In the genomic region with DNA sequence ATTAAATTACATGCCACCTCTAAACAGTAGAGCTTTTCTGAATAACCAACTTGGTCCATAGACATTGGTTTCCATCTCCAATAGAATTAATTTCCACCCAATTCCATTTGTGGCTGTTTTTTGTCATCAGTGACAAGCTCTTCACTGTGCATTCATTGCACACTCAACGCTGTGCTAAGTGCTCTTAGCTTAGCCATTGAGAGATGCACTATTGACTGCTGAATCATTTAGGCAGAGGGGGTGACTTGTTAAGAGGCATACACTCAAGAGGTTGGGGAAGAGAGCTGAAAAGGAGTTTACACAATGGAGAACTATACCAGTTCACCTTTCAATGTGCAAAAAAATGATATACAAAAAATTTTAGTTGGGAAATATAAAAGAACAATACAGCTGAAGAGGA, we compare ENCODE assay signal across 24 cellular contexts.
A peak's percentile ranks its signal among the peaks of the same experiment; 100 is the strongest.
DNase-seq lines count a peak whose midpoint lies in the region; ATAC-seq and FAIRE-seq lines count a peak whose summit lies in the region.
"Had no signal": no experiment of that assay in that cellular context is flagged by ENCODE, and none has a peak within 500 bp of the region (broad histone marks: within the 10 kb centered on the region; RNA-seq: fewer than 3 reads in every experiment).

No MANE protein-coding gene starts in this region.

- DNase-seq in NCI-H1105 (lab: John Stamatoyannopoulos, UW), result peak; percentile 39
- DNase-seq in NCI-H2029 treated with DMSO at 0.1 percent for 48 hours (lab: John Stamatoyannopoulos, UW), result peak; percentile 84
- peak; percentile 41 for DNase-seq in NCI-H510A treated with DMSO at 0.1 percent for 48 hours (lab: John Stamatoyannopoulos, UW)
- no peak for DNase-seq in urothelium cell line (ENCODE audit: low spot score)
- DNase-seq in NCI-H2081 treated with DMSO at 0.1 percent for 48 hours (lab: John Stamatoyannopoulos, UW), result no peak
- DNase-seq: activated CD4-positive, alpha-beta T cell treated with anti-CD3 and anti-CD28 coated beads, Interleukin-2, amount 50 U/mL, for 48 hours; activated naive CD4-positive, alpha-beta T cell treated with Interleukin-2 at 50 U/mL for 16 hours; caudate nucleus; cortex of kidney; effector memory CD4-positive, alpha-beta T cell; hypothalamus; KBM-7; left cardiac atrium; mesenchymal stem cell; NCI-H1930; NCI-H526; pancreas; PC-9 had no signal

- ATAC-seq in GM21786 (IDR thresholded peaks at IDR 0.05; ENCODE audit: unreplicated experiment), result no peak
- ATAC-seq in HG02759 (IDR thresholded peaks at IDR 0.05; ENCODE audit: unreplicated experiment), result no peak
- ATAC-seq: activated CD4-positive, CD25-positive, alpha-beta regulatory T cell treated with anti-CD3 and anti-CD28 coated beads, Interleukin-2, amount 50 U/mL, for 24 hours; GM12878; left cardiac atrium; pancreas; stimulated activated memory B cell treated with anti-CD40 and anti-IgM and Interleukin-4, amounts not matched to agents 10 μg/mL and 1 μg/mL and 100 μg/mL, for 72 hours had no signal

- FAIRE-seq in urothelium cell line (lab: Jason Lieb, UNC), result peak; percentile 69
- FAIRE-seq: GM12878, pancreas, TTC549 had no signal

Comparison
In these comparisons a context has a peak if more than half of its experiments do, and no peak if none do; other contexts are left out.
1. DNase-seq: peak in NCI-H1105 (single experiment), NCI-H2029 treated with DMSO at 0.1 percent for 48 hours (single experiment) and NCI-H510A treated with DMSO at 0.1 percent for 48 hours (single experiment); none in urothelium cell line (single experiment) and NCI-H2081 treated with DMSO at 0.1 percent for 48 hours (single experiment).